ENCODE assay signal across 13 cellular contexts in genomic region chr15:29849218-29849617, GRCh38. TPM values are rescaled to one million over a fixed set of nuclear protein-coding genes. Genes with fewer than 3 reads are reported as not detected.
"Had no signal": no experiment of that assay in that cellular context is flagged by ENCODE, and none has a peak within 500 bp of the region (broad histone marks: within the 10 kb centered on the region; RNA-seq: fewer than 3 reads in every experiment).

No MANE protein-coding gene starts in this region.

- DNase-seq: activated CD4-positive, CD25-positive, alpha-beta regulatory T cell treated with anti-CD3 and anti-CD28 coated beads, Interleukin-2, amount 50 U/mL, for 72 hours; activated naive CD8-positive, alpha-beta T cell treated with anti-CD3 and anti-CD28 coated beads, Interleukin-2, amount 10 ng/mL, durations not matched to agents 7 days and 5 days; glutamatergic neuron; hypothalamus; kidney; left ventricle myocardium inferior; mesenchymal stem cell; naive thymus-derived CD8-positive, alpha-beta T cell; stimulated activated CD4-positive, alpha-beta T cell treated with anti-CD3 and anti-CD28 coated beads, Interleukin-2, amount 100 ng/mL, for 48 hours had no signal

- ATAC-seq: naive thymus-derived CD8-positive, alpha-beta T cell; stimulated activated memory B cell treated with anti-CD40 and anti-IgM and Interleukin-4, amounts not matched to agents 10 μg/mL and 1 μg/mL and 100 μg/mL, for 72 hours had no signal

- H3K36me3 ChIP-seq: esophagus muscularis mucosa, left ventricle myocardium inferior had no signal

- H3K4me3 ChIP-seq: esophagus muscularis mucosa, left ventricle myocardium inferior had no signal

- H3K27me3 ChIP-seq: esophagus muscularis mucosa had no signal

RNA-seq across cellular contexts. Expression of gene TJP1, which starts 26.9 kb away (rescaled TPM):
- total RNA-seq: activated CD8-positive, alpha-beta memory T cell treated with anti-CD3 and anti-CD28 coated beads for 36 hours; activated naive CD8-positive, alpha-beta T cell treated with anti-CD3 and anti-CD28 coated beads, Interleukin-2, amount 10 ng/mL, durations not matched to agents 7 days and 5 days; activated T-helper 1 cell treated with anti-CD3 and anti-CD28 coated beads, Interleukin-12 subunit alpha, Interleukin-12 subunit beta, Interleukin-2, Interleukin-4 antibody, amounts not matched to agents 30 ng/mL and 10 ng/mL and 1 ng/mL, durations not matched to agents 14 hours and 24 hours and 36 hours; naive thymus-derived CD8-positive, alpha-beta T cell had no signal
